In the genomic region with DNA sequence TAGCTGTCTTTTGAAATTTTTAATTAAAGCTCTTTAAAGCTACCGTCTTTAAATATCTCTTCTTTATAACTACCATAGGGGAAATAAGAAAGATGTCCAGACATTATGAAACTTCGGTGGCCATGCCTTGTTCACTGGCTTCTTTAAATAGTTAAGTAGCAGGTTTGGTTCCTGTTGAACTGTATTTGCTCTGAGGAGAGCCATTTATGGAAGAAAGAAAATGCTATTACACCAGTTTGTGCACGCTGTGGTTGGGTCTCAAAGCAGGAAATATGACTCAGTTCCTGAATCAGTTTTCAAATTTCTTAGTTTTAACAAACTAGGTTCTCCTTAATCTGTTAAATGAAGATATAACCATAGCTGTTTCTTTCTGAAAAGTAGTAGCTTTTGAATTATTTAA, we compare ENCODE assay signal across 8 cellular contexts. TPM values are rescaled to one million over a fixed set of nuclear protein-coding genes. Genes with fewer than 3 reads are reported as not detected.
A peak's percentile ranks its signal among the peaks of the same experiment; 100 is the strongest.
DNase-seq lines count a peak whose midpoint lies in the region; ATAC-seq, FAIRE-seq and TF ChIP-seq lines count a peak whose summit lies in the region.

No MANE protein-coding gene starts in this region.

- H3K9ac ChIP-seq in BLaER1 (peak overlapping the region; percentile 25; the same call in 1 of the 2 replicates), parathyroid adenoma (no peak overlapping the region), kidney (ENCODE audit: low read length in 2 of 2) (no peak overlapping the region)

- H3K4me3 ChIP-seq in BLaER1 (no peak overlapping the region), epithelial cell of esophagus (ENCODE audit: low read length) (no peak overlapping the region), parathyroid adenoma (ENCODE audit: low read depth, low read length) (no peak overlapping the region), kidney (ENCODE audit: low read length in 2 of 2) (no peak overlapping the region)

- peaks cover 92% of the 10 kb centered on the region for H3K36me3 ChIP-seq in BLaER1
- H3K36me3 ChIP-seq in parathyroid adenoma (ENCODE audit: control insufficient read depth, insufficient read depth, low read length), result no peaks in the 10 kb centered on the region
- H3K36me3 ChIP-seq in kidney (ENCODE audit: control insufficient read depth in 1 of 2, insufficient read depth in 2 of 2, low read length in 2 of 2), result peaks cover 20 to 33% of the 10 kb centered on the region in 2 donors

- peak; percentile 76 for ATAC-seq in HG03342 (IDR thresholded peaks at IDR 0.05; ENCODE audit: unreplicated experiment)

- H2AFZ ChIP-seq in parathyroid adenoma, result no peak overlapping the region

- intact Hi-C loops in kidney (cut with DNase I), result no loop called here

- peaks cover 13% of the 10 kb centered on the region for H3K79me2 ChIP-seq in parathyroid adenoma

- H4K20me1 ChIP-seq in BLaER1, result peaks cover 49% of the 10 kb centered on the region

- H3K27ac ChIP-seq in BLaER1 (peak overlapping the region; percentile 77), parathyroid adenoma (peak overlapping the region; percentile 22), kidney (ENCODE audit: low read depth in 2 of 2, low read length in 2 of 2) (peak overlapping the region in 1 of 2 donors; percentile 62)

- H3K4me2 ChIP-seq in BLaER1, result peak overlapping the region; percentile 77
- H3K4me2 ChIP-seq in parathyroid adenoma (ENCODE audit: low read length), result no peak overlapping the region

- H3K9me3 ChIP-seq in BLaER1 (no peaks in the 10 kb centered on the region), parathyroid adenoma (ENCODE audit: control insufficient read depth, low read length) (no peaks in the 10 kb centered on the region), kidney (ENCODE audit: control insufficient read depth in 1 of 2, low read length in 2 of 2) (no peaks in the 10 kb centered on the region)

- FAIRE-seq in kidney (lab: Jason Lieb, UNC), result no peak

- H3K27me3 ChIP-seq in BLaER1 (no peaks in the 10 kb centered on the region), parathyroid adenoma (ENCODE audit: control insufficient read depth, insufficient read depth, low read length) (no peaks in the 10 kb centered on the region)

- TF ChIP-seq CTCF in epithelial cell of esophagus (IDR thresholded peaks at IDR 0.05; ENCODE audit: insufficient read depth, low read depth, low read length, missing control alignments), result no peak
- TF ChIP-seq CTCF in parathyroid adenoma (IDR thresholded peaks at IDR 0.05), result no peak
- TF ChIP-seq CTCF in kidney (IDR thresholded peaks at IDR 0.05; ENCODE audit: borderline replicate concordance, extremely low read depth, insufficient read depth), result no peak

- H3K4me1 ChIP-seq in BLaER1 (peaks cover 35% of the 10 kb centered on the region), parathyroid adenoma (no peaks in the 10 kb centered on the region), kidney (ENCODE audit: control insufficient read depth in 1 of 2, insufficient read depth in 1 of 2, low read depth in 1 of 2, low read length in 2 of 2) (peaks cover 12 to 18% of the 10 kb centered on the region in 2 donors)

- DNase-seq in GM19240 (ENCODE audit: insufficient read length, low spot score) (peak; percentile 16), SW 1271 (lab: John Stamatoyannopoulos, UW) (peak; percentile 26 to 78), epithelial cell of esophagus (ENCODE audit: low read depth) (peak; percentile 86), kidney (no peak), DMS153 treated with DMSO at 0.1 percent for 48 hours (lab: John Stamatoyannopoulos, UW; ENCODE audit: unreplicated experiment) (no peak)

RNA-seq across cellular contexts. Expression of gene ARPC2, which starts 12.2 kb away (rescaled TPM):
- total RNA-seq in kidney, result 252 TPM
- 195 TPM for polyA plus RNA-seq in kidney (ENCODE audit: insufficient read depth, low read depth, low replicate concordance)

RNA-seq across cellular contexts. Expression of gene GPBAR1, which starts 31.6 kb away (rescaled TPM):
- total RNA-seq in kidney, result 3.2 TPM
- polyA plus RNA-seq in kidney (ENCODE audit: insufficient read depth, low read depth, low replicate concordance), result 6.0 TPM

RNA-seq across cellular contexts. Expression of gene AAMP, which starts 40.7 kb away (rescaled TPM):
- 70.1 TPM for total RNA-seq in kidney
- polyA plus RNA-seq in kidney (ENCODE audit: insufficient read depth, low read depth, low replicate concordance), result 108 TPM

RNA-seq across cellular contexts. Expression of gene PNKD, which starts 41.1 kb away (rescaled TPM):
- 90.6 TPM for total RNA-seq in kidney
- 244 TPM for polyA plus RNA-seq in kidney (ENCODE audit: insufficient read depth, low read depth, low replicate concordance)

Comparison
In these comparisons a context has a peak if more than half of its experiments do, and no peak if none do; other contexts are left out.
1. DNase-seq: peak in GM19240 (single experiment), SW 1271 (2 of 2) and epithelial cell of esophagus (single experiment); none in kidney (single experiment) and DMS153 treated with DMSO at 0.1 percent for 48 hours (single experiment).